1 cellular context compared by ENCODE assay signal in genomic region chr6:104952911-104953409, GRCh38.
TF ChIP-seq lines count a peak whose summit lies in the region.

No MANE protein-coding gene starts in this region.

TF ChIP-seq in HEK293, 187 proteins besides CTCF, POLR2A, EP300 and RAD21 (continued from another document):
- TF ChIP-seq ZBTB11 (tag by site-specific recombination; conservative IDR thresholded peaks at IDR 0.05; ENCODE audit: low read depth) (0 out of 2 replicates have a peak, but pooled peaks have one; percentile 19), ZNF600 (tag by site-specific recombination; IDR thresholded peaks at IDR 0.05) (0 out of 2 replicates have a peak, but pooled peaks have one; percentile 39), ZNF777 (tag by site-specific recombination; IDR thresholded peaks at IDR 0.05; ENCODE audit: borderline replicate concordance) (0 out of 2 replicates have a peak, but pooled peaks have one; percentile 60), ZBTB10 (tag by site-specific recombination; IDR thresholded peaks at IDR 0.05) (0 out of 2 replicates have a peak, but pooled peaks have one; percentile 27), SCRT1 (tag by site-specific recombination; IDR thresholded peaks at IDR 0.05; ENCODE audit: borderline replicate concordance) (no peak), ZNF394 (tag by site-specific recombination; IDR thresholded peaks at IDR 0.05; ENCODE audit: borderline replicate concordance) (no peak), PRDM10 (tag by site-specific recombination; IDR thresholded peaks at IDR 0.05) (peak; percentile 38; the same call in 1 of the 2 replicates), ZNF335 (tag by site-specific recombination; conservative IDR thresholded peaks at IDR 0.05) (peak; percentile 58), SP7 (tag by site-specific recombination; IDR thresholded peaks at IDR 0.05) (peak; percentile 27; the same call in 1 of the 2 replicates), ZNF24 (tag by site-specific recombination; IDR thresholded peaks at IDR 0.05) (no peak), ZNF488 (tag by site-specific recombination; IDR thresholded peaks at IDR 0.05) (no peak), ZNF660 (tag by site-specific recombination; IDR thresholded peaks at IDR 0.05) (peak; percentile 19; the same call in 1 of the 2 replicates), BCL11B (tag by site-specific recombination; IDR thresholded peaks at IDR 0.05; ENCODE audit: low read depth) (peak; percentile 6; the same call in 1 of the 2 replicates), ZXDB (tag by site-specific recombination; IDR thresholded peaks at IDR 0.05) (0 out of 2 replicates have a peak, but pooled peaks have one; percentile 39), ZFP3 (tag by site-specific recombination; IDR thresholded peaks at IDR 0.05; ENCODE audit: low read depth) (no peak), ZNF202 (tag by site-specific recombination; IDR thresholded peaks at IDR 0.05; ENCODE audit: borderline replicate concordance) (peak; percentile 62; the same call in 1 of the 2 replicates), ZNF501 (tag by site-specific recombination; IDR thresholded peaks at IDR 0.05) (peak; percentile 22; the same call in 1 of the 2 replicates), ZBTB17 (tag by site-specific recombination; IDR thresholded peaks at IDR 0.05) (peak; percentile 66), PATZ1 (tag by site-specific recombination; IDR thresholded peaks at IDR 0.05) (peak; percentile 71), ZBTB20 (tag by site-specific recombination; IDR thresholded peaks at IDR 0.05) (peak; percentile 52; the same call in 1 of the 2 replicates)
